2 cellular contexts compared by ENCODE assay signal in the genomic region with DNA sequence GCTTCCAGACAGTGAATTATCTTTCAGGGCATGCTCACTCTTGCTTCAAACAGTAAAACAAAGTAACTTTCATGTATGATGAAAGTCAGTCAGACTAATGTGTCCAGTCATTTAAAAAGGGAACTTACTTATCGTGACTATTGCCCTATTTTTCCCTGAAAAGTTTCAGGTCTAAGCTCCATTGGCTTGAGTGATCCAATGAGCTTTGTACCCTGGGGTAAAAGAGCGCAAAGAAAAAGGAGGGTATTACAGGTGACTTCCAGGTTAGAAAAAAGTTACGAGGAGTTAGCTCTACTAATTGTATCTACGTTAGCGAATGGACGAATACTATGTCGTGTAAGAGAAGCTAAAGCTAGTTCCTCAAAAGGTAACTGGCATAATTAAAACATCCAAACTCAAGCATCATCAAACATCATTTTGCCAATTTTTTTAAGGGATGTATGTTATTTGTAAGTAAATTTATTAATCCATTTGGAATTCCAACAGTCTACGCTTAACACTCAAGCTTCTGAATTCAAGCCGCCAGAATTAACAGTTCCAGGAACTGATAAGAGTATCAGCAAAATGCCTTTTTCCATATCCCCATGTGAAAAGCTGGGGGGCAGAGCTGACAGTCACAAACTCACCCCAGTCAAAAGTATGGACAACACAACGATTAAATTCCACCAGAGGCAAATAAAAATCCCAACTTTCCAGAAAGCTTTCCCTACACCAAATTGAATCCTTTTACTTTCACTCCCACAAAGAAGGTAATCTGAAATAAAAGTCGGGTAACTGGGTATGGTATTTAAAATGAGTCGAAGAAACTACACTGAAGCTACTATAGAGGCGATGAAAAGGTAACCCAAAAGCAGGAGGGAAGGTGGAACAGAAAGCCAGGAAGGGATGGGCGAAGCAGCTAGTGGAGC.
TF ChIP-seq lines count a peak whose summit lies in the region.

No MANE protein-coding gene starts in this region.

TF ChIP-seq in GM12878, 131 proteins besides CTCF, POLR2A, EP300 and RAD21 (continues in another document):
- TF ChIP-seq JUND (IDR thresholded peaks at IDR 0.05; ENCODE audit: low read depth, low read length) (no peak), TCF12 (IDR thresholded peaks at IDR 0.05; ENCODE audit: low read depth, low read length) (no peak), CEBPZ (IDR thresholded peaks at IDR 0.05; ENCODE audit: low read depth, low read length) (no peak), ZNF207 (IDR thresholded peaks at IDR 0.05; ENCODE audit: borderline replicate concordance) (no peak), SIN3A (IDR thresholded peaks at IDR 0.05; ENCODE audit: low read depth, low read length) (peak; percentile 51; the same call in 1 of the 2 replicates), SUZ12 (IDR thresholded peaks at IDR 0.05; ENCODE audit: unreplicated experiment) (no peak), EED (IDR thresholded peaks at IDR 0.05; ENCODE audit: low read depth) (peak; percentile 83), SUPT20H (IDR thresholded peaks at IDR 0.05; ENCODE audit: borderline replicate concordance, control insufficient read depth, low read depth, low read length) (no peak), IRF4 (IDR thresholded peaks at IDR 0.05; ENCODE audit: low read depth, low read length) (no peak), BACH1 (IDR thresholded peaks at IDR 0.05; ENCODE audit: borderline replicate concordance) (no peak), GABPA (IDR thresholded peaks at IDR 0.05; ENCODE audit: low read depth) (no peak), JUNB (IDR thresholded peaks at IDR 0.05) (peak; percentile 18; the same call in 1 of the 2 replicates), RB1 (IDR thresholded peaks at IDR 0.05; ENCODE audit: borderline replicate concordance) (no peak), SP1 (IDR thresholded peaks at IDR 0.05; ENCODE audit: low read depth, low read length) (no peak), RELB (IDR thresholded peaks at IDR 0.05; ENCODE audit: low read depth) (no peak), ZZZ3 (IDR thresholded peaks at IDR 0.05; ENCODE audit: control insufficient read depth, insufficient read length, low read depth) (no peak), FOXK2 (IDR thresholded peaks at IDR 0.05) (no peak), MXI1 (IDR thresholded peaks at IDR 0.05; ENCODE audit: low read depth, low read length) (0 out of 2 replicates have a peak, but pooled peaks have one; percentile 19), IKZF1 (conservative IDR thresholded peaks at IDR 0.05) (peak; percentile 21; the same call in 1 of the 2 replicates), YY1 (IDR thresholded peaks at IDR 0.05; ENCODE audit: low read depth, low read length) (no peak)
- TF ChIP-seq, protein P1, sequence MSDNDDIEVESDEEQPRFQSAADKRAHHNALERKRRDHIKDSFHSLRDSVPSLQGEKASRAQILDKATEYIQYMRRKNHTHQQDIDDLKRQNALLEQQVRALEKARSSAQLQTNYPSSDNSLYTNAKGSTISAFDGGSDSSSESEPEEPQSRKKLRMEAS (IDR thresholded peaks at IDR 0.05; ENCODE audit: low read depth, low read length), result no peak
- TF ChIP-seq, protein P2, sequence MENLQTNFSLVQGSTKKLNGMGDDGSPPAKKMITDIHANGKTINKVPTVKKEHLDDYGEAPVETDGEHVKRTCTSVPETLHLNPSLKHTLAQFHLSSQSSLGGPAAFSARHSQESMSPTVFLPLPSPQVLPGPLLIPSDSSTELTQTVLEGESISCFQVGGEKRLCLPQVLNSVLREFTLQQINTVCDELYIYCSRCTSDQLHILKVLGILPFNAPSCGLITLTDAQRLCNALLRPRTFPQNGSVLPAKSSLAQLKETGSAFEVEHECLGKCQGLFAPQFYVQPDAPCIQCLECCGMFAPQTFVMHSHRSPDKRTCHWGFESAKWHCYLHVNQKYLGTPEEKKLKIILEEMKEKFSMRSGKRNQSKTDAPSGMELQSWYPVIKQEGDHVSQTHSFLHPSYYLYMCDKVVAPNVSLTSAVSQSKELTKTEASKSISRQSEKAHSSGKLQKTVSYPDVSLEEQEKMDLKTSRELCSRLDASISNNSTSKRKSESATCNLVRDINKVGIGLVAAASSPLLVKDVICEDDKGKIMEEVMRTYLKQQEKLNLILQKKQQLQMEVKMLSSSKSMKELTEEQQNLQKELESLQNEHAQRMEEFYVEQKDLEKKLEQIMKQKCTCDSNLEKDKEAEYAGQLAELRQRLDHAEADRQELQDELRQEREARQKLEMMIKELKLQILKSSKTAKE (IDR thresholded peaks at IDR 0.05; ENCODE audit: low read depth, poor library complexity, severe bottlenecking), result no peak
- TF ChIP-seq, protein P3, sequence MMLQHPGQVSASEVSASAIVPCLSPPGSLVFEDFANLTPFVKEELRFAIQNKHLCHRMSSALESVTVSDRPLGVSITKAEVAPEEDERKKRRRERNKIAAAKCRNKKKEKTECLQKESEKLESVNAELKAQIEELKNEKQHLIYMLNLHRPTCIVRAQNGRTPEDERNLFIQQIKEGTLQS (IDR thresholded peaks at IDR 0.05; ENCODE audit: borderline replicate concordance, extremely low read depth, low read depth, low read length), result no peak

TF ChIP-seq in HepG2, 621 proteins besides CTCF, POLR2A, EP300 and RAD21 (continues in another document):
- TF ChIP-seq ZNF543 (CRISPR knock-in tag; IDR thresholded peaks at IDR 0.05), result 0 out of 2 replicates have a peak, but pooled peaks have one; percentile 2
- TF ChIP-seq, protein P4, sequence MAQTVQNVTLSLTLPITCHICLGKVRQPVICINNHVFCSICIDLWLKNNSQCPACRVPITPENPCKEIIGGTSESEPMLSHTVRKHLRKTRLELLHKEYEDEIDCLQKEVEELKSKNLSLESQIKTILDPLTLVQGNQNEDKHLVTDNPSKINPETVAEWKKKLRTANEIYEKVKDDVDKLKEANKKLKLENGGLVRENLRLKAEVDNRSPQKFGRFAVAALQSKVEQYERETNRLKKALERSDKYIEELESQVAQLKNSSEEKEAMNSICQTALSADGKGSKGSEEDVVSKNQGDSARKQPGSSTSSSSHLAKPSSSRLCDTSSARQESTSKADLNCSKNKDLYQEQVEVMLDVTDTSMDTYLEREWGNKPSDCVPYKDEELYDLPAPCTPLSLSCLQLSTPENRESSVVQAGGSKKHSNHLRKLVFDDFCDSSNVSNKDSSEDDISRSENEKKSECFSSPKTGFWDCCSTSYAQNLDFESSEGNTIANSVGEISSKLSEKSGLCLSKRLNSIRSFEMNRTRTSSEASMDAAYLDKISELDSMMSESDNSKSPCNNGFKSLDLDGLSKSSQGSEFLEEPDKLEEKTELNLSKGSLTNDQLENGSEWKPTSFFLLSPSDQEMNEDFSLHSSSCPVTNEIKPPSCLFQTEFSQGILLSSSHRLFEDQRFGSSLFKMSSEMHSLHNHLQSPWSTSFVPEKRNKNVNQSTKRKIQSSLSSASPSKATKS (CRISPR knock-in tag; IDR thresholded peaks at IDR 0.05), result no peak
- TF ChIP-seq NR2F1 (CRISPR knock-in tag; IDR thresholded peaks at IDR 0.05), result no peak
- TF ChIP-seq RARA (CRISPR knock-in tag; IDR thresholded peaks at IDR 0.05), result peak; percentile 34; the same call in 1 of the 2 replicates
- TF ChIP-seq HNF4A (CRISPR knock-in tag; IDR thresholded peaks at IDR 0.05), result peak; percentile 85
- no peak for TF ChIP-seq ZNF75D (CRISPR knock-in tag; IDR thresholded peaks at IDR 0.05; ENCODE audit: borderline replicate concordance)
- peak; percentile 60 for TF ChIP-seq ELF3 (CRISPR knock-in tag; IDR thresholded peaks at IDR 0.05)
- TF ChIP-seq ISL2 (CRISPR knock-in tag; IDR thresholded peaks at IDR 0.05), result 0 out of 2 replicates have a peak, but pooled peaks have one; percentile 14
- TF ChIP-seq SKI (IDR thresholded peaks at IDR 0.05; ENCODE audit: partially characterized antibody), result peak; percentile 30
- TF ChIP-seq ZNF441 (CRISPR knock-in tag; IDR thresholded peaks at IDR 0.05; ENCODE audit: borderline replicate concordance), result no peak
- TF ChIP-seq HDAC1 (CRISPR knock-in tag; IDR thresholded peaks at IDR 0.05), result 0 out of 2 replicates have a peak, but pooled peaks have one; percentile 26
- peak; percentile 49 for TF ChIP-seq GATAD2A (CRISPR knock-in tag; IDR thresholded peaks at IDR 0.05)
- peak; percentile 68; the same call in 1 of the 2 replicates for TF ChIP-seq SAP130 (CRISPR knock-in tag; IDR thresholded peaks at IDR 0.05; ENCODE audit: low read depth)
- TF ChIP-seq MYPOP (CRISPR knock-in tag; IDR thresholded peaks at IDR 0.05), result 0 out of 2 replicates have a peak, but pooled peaks have one; percentile 22
- 0 out of 2 replicates have a peak, but pooled peaks have one; percentile 27 for TF ChIP-seq ZNF280D (CRISPR knock-in tag; IDR thresholded peaks at IDR 0.05)
- no peak for TF ChIP-seq GABPA (IDR thresholded peaks at IDR 0.05; ENCODE audit: low read depth, low read length)
- TF ChIP-seq GABPA (CRISPR knock-in tag; IDR thresholded peaks at IDR 0.05; ENCODE audit: low read depth), result 0 out of 2 replicates have a peak, but pooled peaks have one; percentile 13
- peak; percentile 7 for TF ChIP-seq TEAD3 (CRISPR knock-in tag; optimal IDR thresholded peaks at IDR 0.05; ENCODE audit: borderline replicate concordance)
- peak; percentile 49; the same call in 1 of the 2 replicates for TF ChIP-seq RCOR2 (CRISPR knock-in tag; IDR thresholded peaks at IDR 0.05)
- TF ChIP-seq, protein P5, sequence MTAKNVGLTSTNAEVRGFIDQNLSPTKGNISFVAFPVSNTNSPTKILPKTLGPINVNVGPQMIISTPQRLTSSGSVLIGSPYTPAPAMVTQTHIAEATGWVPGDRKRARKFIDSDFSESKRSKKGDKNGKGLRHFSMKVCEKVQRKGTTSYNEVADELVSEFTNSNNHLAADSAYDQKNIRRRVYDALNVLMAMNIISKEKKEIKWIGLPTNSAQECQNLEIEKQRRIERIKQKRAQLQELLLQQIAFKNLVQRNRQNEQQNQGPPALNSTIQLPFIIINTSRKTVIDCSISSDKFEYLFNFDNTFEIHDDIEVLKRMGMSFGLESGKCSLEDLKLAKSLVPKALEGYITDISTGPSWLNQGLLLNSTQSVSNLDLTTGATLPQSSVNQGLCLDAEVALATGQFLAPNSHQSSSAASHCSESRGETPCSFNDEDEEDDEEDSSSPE (CRISPR knock-in tag; IDR thresholded peaks at IDR 0.05), result 0 out of 2 replicates have a peak, but pooled peaks have one; percentile 31
- TF ChIP-seq, protein P6, sequence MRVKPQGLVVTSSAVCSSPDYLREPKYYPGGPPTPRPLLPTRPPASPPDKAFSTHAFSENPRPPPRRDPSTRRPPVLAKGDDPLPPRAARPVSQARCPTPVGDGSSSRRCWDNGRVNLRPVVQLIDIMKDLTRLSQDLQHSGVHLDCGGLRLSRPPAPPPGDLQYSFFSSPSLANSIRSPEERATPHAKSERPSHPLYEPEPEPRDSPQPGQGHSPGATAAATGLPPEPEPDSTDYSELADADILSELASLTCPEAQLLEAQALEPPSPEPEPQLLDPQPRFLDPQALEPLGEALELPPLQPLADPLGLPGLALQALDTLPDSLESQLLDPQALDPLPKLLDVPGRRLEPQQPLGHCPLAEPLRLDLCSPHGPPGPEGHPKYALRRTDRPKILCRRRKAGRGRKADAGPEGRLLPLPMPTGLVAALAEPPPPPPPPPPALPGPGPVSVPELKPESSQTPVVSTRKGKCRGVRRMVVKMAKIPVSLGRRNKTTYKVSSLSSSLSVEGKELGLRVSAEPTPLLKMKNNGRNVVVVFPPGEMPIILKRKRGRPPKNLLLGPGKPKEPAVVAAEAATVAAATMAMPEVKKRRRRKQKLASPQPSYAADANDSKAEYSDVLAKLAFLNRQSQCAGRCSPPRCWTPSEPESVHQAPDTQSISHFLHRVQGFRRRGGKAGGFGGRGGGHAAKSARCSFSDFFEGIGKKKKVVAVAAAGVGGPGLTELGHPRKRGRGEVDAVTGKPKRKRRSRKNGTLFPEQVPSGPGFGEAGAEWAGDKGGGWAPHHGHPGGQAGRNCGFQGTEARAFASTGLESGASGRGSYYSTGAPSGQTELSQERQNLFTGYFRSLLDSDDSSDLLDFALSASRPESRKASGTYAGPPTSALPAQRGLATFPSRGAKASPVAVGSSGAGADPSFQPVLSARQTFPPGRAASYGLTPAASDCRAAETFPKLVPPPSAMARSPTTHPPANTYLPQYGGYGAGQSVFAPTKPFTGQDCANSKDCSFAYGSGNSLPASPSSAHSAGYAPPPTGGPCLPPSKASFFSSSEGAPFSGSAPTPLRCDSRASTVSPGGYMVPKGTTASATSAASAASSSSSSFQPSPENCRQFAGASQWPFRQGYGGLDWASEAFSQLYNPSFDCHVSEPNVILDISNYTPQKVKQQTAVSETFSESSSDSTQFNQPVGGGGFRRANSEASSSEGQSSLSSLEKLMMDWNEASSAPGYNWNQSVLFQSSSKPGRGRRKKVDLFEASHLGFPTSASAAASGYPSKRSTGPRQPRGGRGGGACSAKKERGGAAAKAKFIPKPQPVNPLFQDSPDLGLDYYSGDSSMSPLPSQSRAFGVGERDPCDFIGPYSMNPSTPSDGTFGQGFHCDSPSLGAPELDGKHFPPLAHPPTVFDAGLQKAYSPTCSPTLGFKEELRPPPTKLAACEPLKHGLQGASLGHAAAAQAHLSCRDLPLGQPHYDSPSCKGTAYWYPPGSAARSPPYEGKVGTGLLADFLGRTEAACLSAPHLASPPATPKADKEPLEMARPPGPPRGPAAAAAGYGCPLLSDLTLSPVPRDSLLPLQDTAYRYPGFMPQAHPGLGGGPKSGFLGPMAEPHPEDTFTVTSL (CRISPR knock-in tag; IDR thresholded peaks at IDR 0.05; ENCODE audit: borderline replicate concordance), result peak; percentile 57; the same call in 1 of the 2 replicates
